11 cellular contexts compared by ENCODE assay signal in genomic region chr16:81939164-81940067, GRCh38.
DNase-seq lines count a peak whose midpoint lies in the region; ATAC-seq and TF ChIP-seq lines count a peak whose summit lies in the region.
"Had no signal": no experiment of that assay in that cellular context is flagged by ENCODE, and none has a peak within 500 bp of the region (broad histone marks: within the 10 kb centered on the region; RNA-seq: fewer than 3 reads in every experiment).

No MANE protein-coding gene starts in this region.

- CTCF ChIA-PET in SK-N-SH (lab: Yijun Ruan, JAX), result interaction anchor here (1.0 to 4.2 kb wide), 6 partner anchors 9 to 322 kb away, joined by 3 to 44 read pairs (median 6); no protein-coding TSS in a partner anchor

- TF ChIP-seq CTCF in SK-N-SH (IDR thresholded peaks at IDR 0.05) (0 out of 2 replicates have a peak, but pooled peaks have one; percentile 12), neural cell (IDR thresholded peaks at IDR 0.05; ENCODE audit: poor library complexity, severe bottlenecking) (peak; percentile 21)

- no peaks in the 10 kb centered on the region for H3K9me3 ChIP-seq in SK-N-SH
- H3K9me3 ChIP-seq in neural cell (ENCODE audit: low read length), result no peaks in the 10 kb centered on the region
- H3K9me3 ChIP-seq: psoas muscle had no signal

- no peak overlapping the region for H3K9ac ChIP-seq in SK-N-SH
- no peak overlapping the region for H3K9ac ChIP-seq in neural cell (ENCODE audit: low read length)

- ATAC-seq in SK-N-SH treated with all-trans-retinoic acid at 6 μM for 48 hours (no peak; the same call in 2 of the 3 replicates), GM21723 (IDR thresholded peaks at IDR 0.05; ENCODE audit: unreplicated experiment) (no peak)
- ATAC-seq: psoas muscle had no signal

- H3F3A ChIP-seq in SK-N-SH (replicated peaks; ENCODE audit: insufficient read depth), result no peaks in the 10 kb centered on the region
- H3F3A ChIP-seq in neural cell (ENCODE audit: insufficient read depth, low read length, poor library complexity, severe bottlenecking), result no peaks in the 10 kb centered on the region

- H3K4me3 ChIP-seq in SK-N-SH (ENCODE audit: low read depth in 2 of 2, low read length in 1 of 2), result no peak overlapping the region
- H3K4me3 ChIP-seq in neural cell (ENCODE audit: low read length), result no peak overlapping the region
- H3K4me3 ChIP-seq: psoas muscle had no signal

- 40% methylated on average over 6 of the region's 7 CpGs for WGBS in SK-N-SH (ENCODE audit: low lambda C conversion rate)

- no peaks in the 10 kb centered on the region; the same call in 1 of the 2 replicates for H3K27me3 ChIP-seq in SK-N-SH (ENCODE audit: insufficient read depth)
- no peaks in the 10 kb centered on the region for H3K27me3 ChIP-seq in neural cell (ENCODE audit: insufficient read depth, low read depth, low read length)

- H3K9me2 ChIP-seq in SK-N-SH (no peaks in the 10 kb centered on the region), neural cell (ENCODE audit: insufficient read depth, low read length) (no peaks in the 10 kb centered on the region)

- H3K4me2 ChIP-seq in SK-N-SH (no peak overlapping the region), neural cell (ENCODE audit: low read length) (no peak overlapping the region)

- TF ChIP-seq RAD21 in SK-N-SH (IDR thresholded peaks at IDR 0.05; ENCODE audit: low read length) (no peak), neural cell (conservative IDR thresholded peaks at IDR 0.05) (no peak)

- H3K79me2 ChIP-seq in SK-N-SH (ENCODE audit: insufficient read depth) (no peaks in the 10 kb centered on the region), neural cell (replicated peaks; ENCODE audit: insufficient read depth, low read length) (no peaks in the 10 kb centered on the region)

- DNase-seq in SK-N-SH, result no peak
- peak; percentile 44 for DNase-seq in NAMALWA (ENCODE audit: low spot score)
- peak; percentile 52 for DNase-seq in dermis blood vessel endothelial cell
- no peak for DNase-seq in NCI-H2227 treated with DMSO at 0.1 percent for 48 hours (lab: John Stamatoyannopoulos, UW)
- DNase-seq in NCI-H1436 treated with DMSO at 0.1 percent for 48 hours (lab: John Stamatoyannopoulos, UW), result no peak
- DNase-seq: anterior cingulate cortex, NCI-H526 treated with DMSO at 0.1 percent for 48 hours, psoas muscle had no signal

- H3K36me3 ChIP-seq in SK-N-SH (replicated peaks in 1 of 2; ENCODE audit: control insufficient read depth in 1 of 2, insufficient read depth in 2 of 2, low read length in 1 of 2) (no peaks in the 10 kb centered on the region), neural cell (ENCODE audit: insufficient read depth, low read length) (no peaks in the 10 kb centered on the region)

- TF ChIP-seq EP300 in SK-N-SH (IDR thresholded peaks at IDR 0.05; ENCODE audit: borderline replicate concordance in 1 of 2, low read depth in 1 of 2, low read length in 1 of 2) (no peak), neural cell (conservative IDR thresholded peaks at IDR 0.05; ENCODE audit: poor library complexity, severe bottlenecking) (no peak)

- H4K20me1 ChIP-seq in SK-N-SH (ENCODE audit: insufficient read depth), result no peaks in the 10 kb centered on the region
- H4K20me1 ChIP-seq in neural cell (ENCODE audit: insufficient read depth), result no peaks in the 10 kb centered on the region

- no peaks in the 10 kb centered on the region for H3K4me1 ChIP-seq in SK-N-SH (ENCODE audit: control insufficient read depth in 1 of 2, insufficient read depth in 2 of 2, low read depth in 1 of 2, low read length in 1 of 2)
- H3K4me1 ChIP-seq: psoas muscle had no signal

- POLR2A ChIA-PET in SK-N-SH (lab: Yijun Ruan, JAX), result no interaction called here

- no peak overlapping the region for H2AFZ ChIP-seq in SK-N-SH (ENCODE audit: low read depth)
- H2AFZ ChIP-seq in neural cell (ENCODE audit: low read depth, low read length), result no peak overlapping the region

- H3K27ac ChIP-seq in SK-N-SH (ENCODE audit: low read depth in 2 of 2, low read length in 1 of 2) (no peak overlapping the region), neural cell (ENCODE audit: low read length) (no peak overlapping the region)
- H3K27ac ChIP-seq: psoas muscle had no signal

TF ChIP-seq in SK-N-SH, 30 proteins besides CTCF, POLR2A, EP300 and RAD21:
- TF ChIP-seq ELF1 (IDR thresholded peaks at IDR 0.05), result no peak
- TF ChIP-seq GATA2 (CRISPR knock-in tag; IDR thresholded peaks at IDR 0.05), result no peak
- TF ChIP-seq TAF1 (IDR thresholded peaks at IDR 0.05; ENCODE audit: borderline replicate concordance, low read depth, low read length), result no peak
- no peak for TF ChIP-seq NFIC (IDR thresholded peaks at IDR 0.05; ENCODE audit: borderline replicate concordance)
- TF ChIP-seq, protein P1, sequence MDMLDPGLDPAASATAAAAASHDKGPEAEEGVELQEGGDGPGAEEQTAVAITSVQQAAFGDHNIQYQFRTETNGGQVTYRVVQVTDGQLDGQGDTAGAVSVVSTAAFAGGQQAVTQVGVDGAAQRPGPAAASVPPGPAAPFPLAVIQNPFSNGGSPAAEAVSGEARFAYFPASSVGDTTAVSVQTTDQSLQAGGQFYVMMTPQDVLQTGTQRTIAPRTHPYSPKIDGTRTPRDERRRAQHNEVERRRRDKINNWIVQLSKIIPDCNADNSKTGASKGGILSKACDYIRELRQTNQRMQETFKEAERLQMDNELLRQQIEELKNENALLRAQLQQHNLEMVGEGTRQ (IDR thresholded peaks at IDR 0.05; ENCODE audit: borderline replicate concordance, low read depth, low read length), result no peak
- TF ChIP-seq, protein P2, sequence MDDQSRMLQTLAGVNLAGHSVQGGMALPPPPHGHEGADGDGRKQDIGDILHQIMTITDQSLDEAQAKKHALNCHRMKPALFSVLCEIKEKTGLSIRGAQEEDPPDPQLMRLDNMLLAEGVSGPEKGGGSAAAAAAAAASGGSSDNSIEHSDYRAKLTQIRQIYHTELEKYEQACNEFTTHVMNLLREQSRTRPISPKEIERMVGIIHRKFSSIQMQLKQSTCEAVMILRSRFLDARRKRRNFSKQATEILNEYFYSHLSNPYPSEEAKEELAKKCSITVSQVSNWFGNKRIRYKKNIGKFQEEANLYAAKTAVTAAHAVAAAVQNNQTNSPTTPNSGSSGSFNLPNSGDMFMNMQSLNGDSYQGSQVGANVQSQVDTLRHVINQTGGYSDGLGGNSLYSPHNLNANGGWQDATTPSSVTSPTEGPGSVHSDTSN (IDR thresholded peaks at IDR 0.05), result no peak

TF ChIP-seq in SK-N-SH treated with all-trans-retinoic acid at 6 μM for 48 hours, 23 proteins besides CTCF, POLR2A, EP300 and RAD21 (continues in another document):
- TF ChIP-seq ZNF70 (CRISPR knock-in tag; IDR thresholded peaks at IDR 0.05) (no peak), ISL1 (CRISPR knock-in tag; IDR thresholded peaks at IDR 0.05) (no peak), PATZ1 (CRISPR knock-in tag; IDR thresholded peaks at IDR 0.05; ENCODE audit: borderline replicate concordance) (no peak), ZNF565 (CRISPR knock-in tag; conservative IDR thresholded peaks at IDR 0.05; ENCODE audit: low read depth) (no peak)

TF ChIP-seq in neural cell, 6 proteins besides CTCF, POLR2A, EP300 and RAD21:
- TF ChIP-seq MXI1 (conservative IDR thresholded peaks at IDR 0.05; ENCODE audit: poor library complexity, severe bottlenecking) (no peak), SMC3 (conservative IDR thresholded peaks at IDR 0.05; ENCODE audit: poor library complexity) (no peak), TAF1 (IDR thresholded peaks at IDR 0.05; ENCODE audit: low read depth) (no peak), REST (IDR thresholded peaks at IDR 0.05; ENCODE audit: borderline replicate concordance) (no peak), POLR2AphosphoS5 (IDR thresholded peaks at IDR 0.05) (no peak)

Comparison
In these comparisons a context has a peak if more than half of its experiments do, and no peak if none do; other contexts are left out.
1. DNase-seq: peak in NAMALWA (single experiment) and dermis blood vessel endothelial cell (single experiment); none in SK-N-SH (single experiment), NCI-H2227 treated with DMSO at 0.1 percent for 48 hours (single experiment) and NCI-H1436 treated with DMSO at 0.1 percent for 48 hours (single experiment).